ENCODE assay signal across 14 cellular contexts in genomic region chr10:23338155-23338828, GRCh38. TPM values are rescaled to one million over a fixed set of nuclear protein-coding genes. Genes with fewer than 3 reads are reported as not detected.
DNase-seq lines count a peak whose midpoint lies in the region; ATAC-seq, FAIRE-seq and TF ChIP-seq lines count a peak whose summit lies in the region.
"Had no signal": no experiment of that assay in that cellular context is flagged by ENCODE, and none has a peak within 500 bp of the region (broad histone marks: within the 10 kb centered on the region; RNA-seq: fewer than 3 reads in every experiment).

No MANE protein-coding gene starts in this region.

- H3K9me2 ChIP-seq in hepatocyte (replicated peaks; ENCODE audit: insufficient read depth), result no peaks in the 10 kb centered on the region

- peak in 1 of 2 donors; percentile 41 for DNase-seq in cardiac muscle cell (ENCODE audit: low read depth in 1 of 2, low spot score in 1 of 2)
- DNase-seq in left ventricle myocardium superior, result no peak
- DNase-seq in RCC 7860 (ENCODE audit: low spot score), result peak; percentile 91
- peak; percentile 29 for DNase-seq in hepatocyte (ENCODE audit: low spot score)
- DNase-seq in adrenal gland, result no peak
- DNase-seq: NCI-H345, psoas muscle, T-helper 1 cell, transverse colon had no signal

- no peak overlapping the region for H3K4me2 ChIP-seq in hepatocyte
- H3K4me2 ChIP-seq: BLaER1 had no signal

- H3K36me3 ChIP-seq in cardiac muscle cell, result no peaks in the 10 kb centered on the region
- H3K36me3 ChIP-seq in hepatocyte (replicated peaks; ENCODE audit: insufficient read depth, low read depth), result no peaks in the 10 kb centered on the region
- no peaks in the 10 kb centered on the region for H3K36me3 ChIP-seq in adrenal gland (replicated peaks in 1 of 2)
- H3K36me3 ChIP-seq: BLaER1, transverse colon had no signal

- H3K27ac ChIP-seq in cardiac muscle cell (no peak overlapping the region), hepatocyte (no peak overlapping the region), adrenal gland (no peak overlapping the region)
- H3K27ac ChIP-seq: BLaER1, psoas muscle, transverse colon had no signal

- ATAC-seq in left ventricle myocardium superior (no peak), GM21619 (IDR thresholded peaks at IDR 0.05; ENCODE audit: unreplicated experiment) (no peak), HG03095 (IDR thresholded peaks at IDR 0.05; ENCODE audit: unreplicated experiment) (no peak), HG03045 (IDR thresholded peaks at IDR 0.05; ENCODE audit: unreplicated experiment) (no peak)
- ATAC-seq: psoas muscle had no signal

- no peak overlapping the region for H2AFZ ChIP-seq in hepatocyte

- no peaks in the 10 kb centered on the region for H4K20me1 ChIP-seq in hepatocyte (ENCODE audit: insufficient read depth, poor library complexity, severe bottlenecking)
- H4K20me1 ChIP-seq: BLaER1 had no signal

- peak; percentile 75 for FAIRE-seq in RCC 7860 (lab: Jason Lieb, UNC)

- peak; percentile 18 for TF ChIP-seq CTCF in cardiac muscle cell (IDR thresholded peaks at IDR 0.05; ENCODE audit: low read depth, low read length)
- no peak for TF ChIP-seq CTCF in hepatocyte (IDR thresholded peaks at IDR 0.05; ENCODE audit: poor library complexity)
- no peak for TF ChIP-seq CTCF in adrenal gland (IDR thresholded peaks at IDR 0.05)

- WGBS in hepatocyte (ENCODE audit: low lambda C conversion rate, missing lambda C conversion rate), result 62% methylated on average over 11 of the region's 11 CpGs
- 71 to 85% (median 74%) methylated on average over 11 of the region's 11 CpGs for WGBS in adrenal gland, 4 donors

- no peaks in the 10 kb centered on the region for H3K79me2 ChIP-seq in hepatocyte

- H3K27me3 ChIP-seq in cardiac muscle cell (no peaks in the 10 kb centered on the region), hepatocyte (peaks cover 16% of the 10 kb centered on the region), adrenal gland (no peaks in the 10 kb centered on the region)
- H3K27me3 ChIP-seq: BLaER1 had no signal

- no peak for TF ChIP-seq POLR2A in adrenal gland (IDR thresholded peaks at IDR 0.05)

- H3K4me1 ChIP-seq in cardiac muscle cell (ENCODE audit: low read depth), result no peaks in the 10 kb centered on the region
- no peaks in the 10 kb centered on the region for H3K4me1 ChIP-seq in hepatocyte (ENCODE audit: insufficient read depth)
- no peaks in the 10 kb centered on the region for H3K4me1 ChIP-seq in adrenal gland (replicated peaks in 1 of 2)
- H3K4me1 ChIP-seq: psoas muscle, transverse colon had no signal

- H3K9me3 ChIP-seq in cardiac muscle cell (ENCODE audit: low read depth), result no peaks in the 10 kb centered on the region
- H3K9me3 ChIP-seq in hepatocyte (ENCODE audit: low read depth), result no peaks in the 10 kb centered on the region
- no peaks in the 10 kb centered on the region for H3K9me3 ChIP-seq in adrenal gland (replicated peaks in 1 of 3)
- H3K9me3 ChIP-seq: psoas muscle, transverse colon had no signal

- intact Hi-C loops in left ventricle myocardium superior (cut with micrococcal nuclease), result no loop called here
- intact Hi-C loops in adrenal gland (cut with DNase I), result no loop called here

- H3K4me3 ChIP-seq in cardiac muscle cell (no peak overlapping the region), hepatocyte (no peak overlapping the region), adrenal gland (no peak overlapping the region)
- H3K4me3 ChIP-seq: BLaER1, lung, psoas muscle, transverse colon had no signal

RNA-seq across cellular contexts. Expression of gene C10orf67, which starts 6.3 kb away (rescaled TPM):
- total RNA-seq in cardiac muscle cell (0.11 and 0.33 TPM in 2 replicates), left ventricle myocardium superior (0.62 TPM), hepatocyte (0.10 TPM in 1 of 2 replicates, not detected in the other), adrenal gland (under 1 TPM in 2 of 8 donors, not detected in 6; 0.23 to 0.43 TPM)
- polyA plus RNA-seq in cardiac muscle cell (0.16 TPM in 1 of 2 replicates, not detected in the other), hepatocyte (not detected in 2 replicates), adrenal gland (under 1 TPM; 0.03 to 0.13 (median 0.08) TPM)
- total RNA-seq: transverse colon had no signal

Comparison
In these comparisons a context has a peak if more than half of its experiments do, and no peak if none do; other contexts are left out.
1. DNase-seq: peak in RCC 7860 (single experiment) and hepatocyte (single experiment); none in left ventricle myocardium superior (single experiment) and adrenal gland (0 of 7).